ENCODE assay signal across 12 cellular contexts in the genomic region with DNA sequence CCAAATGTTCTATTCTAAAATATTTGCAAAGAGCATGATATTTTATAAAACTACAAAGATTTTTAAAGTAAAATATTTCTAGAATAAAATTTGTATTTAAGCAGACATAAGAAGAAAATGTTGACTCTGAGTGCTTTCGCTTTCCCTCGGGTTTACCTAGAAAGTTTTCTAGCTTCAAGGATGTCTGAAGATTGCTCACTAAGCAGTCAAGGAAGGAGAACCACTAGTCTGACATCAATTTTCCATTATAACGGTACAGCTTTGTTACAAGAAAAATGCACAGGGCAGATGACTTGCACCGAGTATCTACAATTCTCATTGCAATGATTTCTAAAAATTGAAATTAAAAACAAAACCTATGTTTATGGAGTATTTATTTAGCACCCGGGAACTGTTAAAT. TPM values are rescaled to one million over a fixed set of nuclear protein-coding genes. Genes with fewer than 3 reads are reported as not detected.
DNase-seq lines count a peak whose midpoint lies in the region; ATAC-seq, FAIRE-seq and TF ChIP-seq lines count a peak whose summit lies in the region.
"Had no signal": no experiment of that assay in that cellular context is flagged by ENCODE, and none has a peak within 500 bp of the region (broad histone marks: within the 10 kb centered on the region; RNA-seq: fewer than 3 reads in every experiment).

No MANE protein-coding gene starts in this region.

- peaks cover 72% of the 10 kb centered on the region for H3K4me1 Mint-ChIP-seq in activated CD4-positive, alpha-beta memory T cell treated with anti-CD3 and anti-CD28 coated beads, Interleukin-2, amount 10 ng/mL, durations not matched to agents 7 days and 5 days

- no peak for TF ChIP-seq CTCF in foreskin fibroblast (IDR thresholded peaks at IDR 0.05; ENCODE audit: low read depth, low read length)

- DNase-seq in GM12892 (ENCODE audit: insufficient read length), result no peak
- no peak for DNase-seq in activated CD4-positive, alpha-beta memory T cell treated with anti-CD3 and anti-CD28 coated beads, Interleukin-2, amount 10 ng/mL, durations not matched to agents 7 days and 5 days
- DNase-seq in foreskin fibroblast, result no peak
- no peak for DNase-seq in iPS-NIHi7 (ENCODE audit: extremely low spot score)
- DNase-seq in stimulated activated CD4-positive, alpha-beta T cell treated with anti-CD3 and anti-CD28 coated beads, Interleukin-15, amount 100 ng/mL, for 24 hours, result no peak
- no peak for DNase-seq in NCI-H2196 treated with DMSO at 0.1 percent for 48 hours (lab: John Stamatoyannopoulos, UW; ENCODE audit: unreplicated experiment)
- DNase-seq: body of pancreas; stimulated activated CD4-positive, alpha-beta T cell treated with anti-CD3 and anti-CD28 coated beads, Interleukin-12 subunit alpha, Interleukin-12 subunit beta, amount 100 ng/mL, for 4 hours; T-helper 9 cell had no signal

- H3K9me3 Mint-ChIP-seq in activated CD4-positive, alpha-beta memory T cell treated with anti-CD3 and anti-CD28 coated beads, Interleukin-2, amount 10 ng/mL, durations not matched to agents 7 days and 5 days, result peaks cover 7% of the 10 kb centered on the region

- H3K27ac Mint-ChIP-seq in activated CD4-positive, alpha-beta memory T cell treated with anti-CD3 and anti-CD28 coated beads, Interleukin-2, amount 10 ng/mL, durations not matched to agents 7 days and 5 days, result peak overlapping the region; percentile 94

- POLR2A ChIA-PET in activated CD4-positive, alpha-beta memory T cell treated with anti-CD3 and anti-CD28 coated beads, Interleukin-2, amount 10 ng/mL, durations not matched to agents 7 days and 5 days (lab: Charles Lee), result interaction anchor here (0.7 to 24.3 kb wide), 8 partner anchors 8 to 38 kb away, joined by 3 to 931 read pairs (median 24); partner anchors contain the start of genes CLDND1 and GPR15

- CTCF ChIA-PET in activated CD4-positive, alpha-beta memory T cell treated with anti-CD3 and anti-CD28 coated beads, Interleukin-2, amount 10 ng/mL, durations not matched to agents 7 days and 5 days (lab: Charles Lee), result interaction anchor here (1.4 to 1.8 kb wide), 3 partner anchors 9 to 48 kb away, joined by 4 to 8 read pairs (median 8); partner anchors contain the start of gene CPOX

- ATAC-seq in GM19351 (IDR thresholded peaks at IDR 0.05; ENCODE audit: unreplicated experiment) (peak; percentile 70), HG03039 (IDR thresholded peaks at IDR 0.05; ENCODE audit: unreplicated experiment) (peak; percentile 47)
- ATAC-seq: body of pancreas had no signal

- FAIRE-seq in GM12892 (lab: Jason Lieb, UNC), result peak; percentile 90

- peak overlapping the region; percentile 58 for H3K4me3 Mint-ChIP-seq in activated CD4-positive, alpha-beta memory T cell treated with anti-CD3 and anti-CD28 coated beads, Interleukin-2, amount 10 ng/mL, durations not matched to agents 7 days and 5 days

- no peak for TF ChIP-seq POLR2A in GM12892 (IDR thresholded peaks at IDR 0.05; ENCODE audit: low read depth, low read length)

- no peak overlapping the region for H3K4me3 ChIP-seq in foreskin fibroblast (ENCODE audit: low read depth in 1 of 2, low read length in 2 of 2)
- H3K4me3 ChIP-seq: body of pancreas had no signal

- peaks cover 51% of the 10 kb centered on the region for H3K36me3 Mint-ChIP-seq in activated CD4-positive, alpha-beta memory T cell treated with anti-CD3 and anti-CD28 coated beads, Interleukin-2, amount 10 ng/mL, durations not matched to agents 7 days and 5 days (ENCODE audit: low read depth)

- no peaks in the 10 kb centered on the region for H3K27me3 Mint-ChIP-seq in activated CD4-positive, alpha-beta memory T cell treated with anti-CD3 and anti-CD28 coated beads, Interleukin-2, amount 10 ng/mL, durations not matched to agents 7 days and 5 days

RNA-seq across cellular contexts. Expression of gene GPR15, which starts 14.2 kb away (rescaled TPM):
- 124 TPM for polyA plus RNA-seq in GM12892 (2012; ENCODE audit: missing spikeins)
- total RNA-seq in activated CD4-positive, alpha-beta memory T cell treated with anti-CD3 and anti-CD28 coated beads, Interleukin-2, amount 10 ng/mL, durations not matched to agents 7 days and 5 days, result 100 to 1,000 TPM; 111 TPM
- total RNA-seq: body of pancreas had no signal

RNA-seq across cellular contexts. Expression of gene CLDND1, which starts 23.2 kb away (rescaled TPM):
- 98.8 TPM for polyA plus RNA-seq in GM12892 (2012; ENCODE audit: missing spikeins)
- total RNA-seq in activated CD4-positive, alpha-beta memory T cell treated with anti-CD3 and anti-CD28 coated beads, Interleukin-2, amount 10 ng/mL, durations not matched to agents 7 days and 5 days, result 100 to 1,000 TPM; 673 to 683 TPM

RNA-seq across cellular contexts. Expression of gene CPOX, which starts 47.5 kb away (rescaled TPM):
- polyA plus RNA-seq in GM12892 (2012; ENCODE audit: missing spikeins), result 91.8 TPM
- total RNA-seq in activated CD4-positive, alpha-beta memory T cell treated with anti-CD3 and anti-CD28 coated beads, Interleukin-2, amount 10 ng/mL, durations not matched to agents 7 days and 5 days, result 10 to 100 TPM; 75.9 to 78.0 TPM

RNA-seq across cellular contexts. Expression of gene OR5K2, which starts 48.5 kb away (rescaled TPM):
- not detected for polyA plus RNA-seq in GM12892 (2012; ENCODE audit: missing spikeins)
- total RNA-seq in activated CD4-positive, alpha-beta memory T cell treated with anti-CD3 and anti-CD28 coated beads, Interleukin-2, amount 10 ng/mL, durations not matched to agents 7 days and 5 days, result not detected
- total RNA-seq: body of pancreas had no signal
- polyA plus RNA-seq: thymus had no signal
